Comparison of ENCODE assay signal across 8 cellular contexts in the genomic region with DNA sequence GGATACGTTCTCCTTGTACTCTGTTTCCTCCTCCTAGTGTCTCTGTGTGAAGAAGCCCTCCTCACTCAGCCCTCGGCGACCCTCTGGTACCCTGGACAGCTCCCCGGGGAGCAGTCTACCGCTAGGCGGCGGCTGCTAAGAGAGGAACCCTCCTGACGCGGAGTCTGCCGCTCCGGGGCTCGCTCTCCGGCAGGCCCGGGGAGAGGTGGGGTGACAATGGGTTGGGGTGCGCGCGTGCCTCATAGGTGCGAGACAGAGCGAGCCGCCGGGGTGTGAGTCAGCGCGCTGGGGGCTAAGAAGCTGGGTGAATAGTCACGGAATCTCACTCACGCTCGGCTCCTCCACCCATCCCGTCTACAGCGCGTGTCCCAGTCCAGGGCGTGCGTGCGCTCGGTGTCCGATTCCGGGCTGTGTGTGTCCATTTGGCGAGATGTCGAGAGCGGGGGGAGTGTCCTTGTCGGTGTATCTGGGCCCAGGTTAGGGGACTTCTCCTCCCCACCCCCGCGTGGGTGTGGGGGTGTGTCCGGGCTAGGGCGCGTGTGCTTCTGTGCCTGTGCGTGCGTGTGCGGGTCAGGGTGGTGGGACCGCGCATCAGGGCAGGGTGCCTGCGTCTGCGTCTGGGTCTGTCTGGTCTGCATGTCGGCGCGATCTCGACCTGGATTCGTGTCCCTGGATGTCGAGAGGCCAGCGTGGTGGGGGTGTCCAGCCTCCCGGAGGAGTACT. TPM values are rescaled to one million over a fixed set of nuclear protein-coding genes. Genes with fewer than 3 reads are reported as not detected.
DNase-seq lines count a peak whose midpoint lies in the region; ATAC-seq and TF ChIP-seq lines count a peak whose summit lies in the region.

No MANE protein-coding gene starts in this region.

- ATAC-seq in Panc1 (no peak), thoracic aorta (ENCODE audit: insufficient number of reproducible peaks, low FRiP score, low read depth) (no peak), HG03196 (IDR thresholded peaks at IDR 0.05; ENCODE audit: unreplicated experiment) (no peak), GM21529 (IDR thresholded peaks at IDR 0.05; ENCODE audit: unreplicated experiment) (no peak)

- DNase-seq in GM10266 (ENCODE audit: extremely low spot score), result peak; percentile 65
- DNase-seq in Panc1 (ENCODE audit: low read depth, low spot score), result no peak
- DNase-seq in endothelial cell (ENCODE audit: low spot score), result peak; percentile 92
- peak; percentile 20 for DNase-seq in middle frontal gyrus (ENCODE audit: extremely low spot score, low spot score)
- DNase-seq in thoracic aorta (ENCODE audit: low spot score), result peak; percentile 27
- no peak for DNase-seq in hippocampal formation (lab: John Stamatoyannopoulos, UW)

- no peaks in the 10 kb centered on the region for H3K9me3 Mint-ChIP-seq in endothelial cell (ENCODE audit: unreplicated experiment)

- H3K27ac ChIP-seq in Panc1 (ENCODE audit: low read length) (no peak overlapping the region), thoracic aorta (peak overlapping the region; percentile 45 to 48)

- in situ Hi-C loops in Panc1 (cut with HindIII; ENCODE audit: low pct_unique_long_range_greater_than_20kb, low sequenced_read_pairs), result no loop called here

- no peaks in the 10 kb centered on the region for H3K4me1 ChIP-seq in Panc1 (ENCODE audit: control insufficient read depth, insufficient read depth, low read length)
- peaks cover 6 to 12% of the 10 kb centered on the region in 2 donors for H3K4me1 ChIP-seq in thoracic aorta (ENCODE audit: control insufficient read depth in 1 of 2, low read depth in 2 of 2)

- BruUV-seq in Panc1 (replicated peaks; lab: Mats Ljungman, UMichigan), result no TSS peak

- H3K4me1 Mint-ChIP-seq in endothelial cell (ENCODE audit: unreplicated experiment), result peaks cover 7% of the 10 kb centered on the region

- H3K4me3 ChIP-seq in Panc1 (ENCODE audit: low read depth in 2 of 2, low read length in 2 of 2) (no peak overlapping the region), thoracic aorta (peak overlapping the region; percentile 79)

- POLR2A ChIA-PET in Panc1 (lab: Charles Lee), result no interaction called here

- H3K36me3 ChIP-seq in Panc1 (ENCODE audit: control insufficient read depth, insufficient read depth, low read length) (no peaks in the 10 kb centered on the region), thoracic aorta (no peaks in the 10 kb centered on the region)

- no peaks in the 10 kb centered on the region for H3K36me3 Mint-ChIP-seq in endothelial cell (ENCODE audit: low read depth, unreplicated experiment)

- intact Hi-C loops in Panc1 (cut with micrococcal nuclease; ENCODE audit: unreplicated experiment), result no loop called here

- no peaks in the 10 kb centered on the region for H3K9me3 ChIP-seq in Panc1 (ENCODE audit: control insufficient read depth, insufficient read depth, low read depth, low read length)
- H3K9me3 ChIP-seq in thoracic aorta, result no peaks in the 10 kb centered on the region

- peaks cover 6% of the 10 kb centered on the region for H3K27me3 Mint-ChIP-seq in endothelial cell (ENCODE audit: unreplicated experiment)

- H3K4me3 Mint-ChIP-seq in endothelial cell (ENCODE audit: unreplicated experiment), result peak overlapping the region; percentile 88

- TF ChIP-seq CTCF in GM10266 (IDR thresholded peaks at IDR 0.05; ENCODE audit: control insufficient read depth, insufficient read depth, low read depth, missing control alignments) (peak; percentile 41), Panc1 (IDR thresholded peaks at IDR 0.05) (peak; percentile 42; the same call in 1 of the 2 replicates), endothelial cell (IDR thresholded peaks at IDR 0.05; ENCODE audit: unreplicated experiment) (peak; percentile 76), thoracic aorta (IDR thresholded peaks at IDR 0.05) (peak; percentile 77)

- CTCF ChIA-PET in Panc1 (lab: Charles Lee), result no interaction called here

- H3K27me3 ChIP-seq in Panc1 (ENCODE audit: control insufficient read depth, insufficient read depth, low read length) (peaks cover 4% of the 10 kb centered on the region; the same call in 1 of the 2 replicates), thoracic aorta (replicated peaks; ENCODE audit: insufficient read depth) (no peaks in the 10 kb centered on the region)

- no peak overlapping the region for H3K27ac Mint-ChIP-seq in endothelial cell (ENCODE audit: unreplicated experiment)

RNA-seq across cellular contexts. Expression of a gene that starts 0.6 kb away (rescaled TPM):
- total RNA-seq in Panc1 (2021; ENCODE audit: unreplicated experiment) (not detected), endothelial cell (ENCODE audit: unreplicated experiment) (2.7 TPM), thoracic aorta (10 to 100 TPM in 1 of 2 donors, 1 to 10 TPM in 1; 7.3 to 17.8 TPM)
- polyA plus RNA-seq in Panc1 (2012; ENCODE audit: insufficient read length), result not detected

Comparison
In these comparisons a context has a peak if more than half of its experiments do, and no peak if none do; other contexts are left out.
1. DNase-seq: peak in GM10266 (single experiment), endothelial cell (single experiment), middle frontal gyrus (single experiment) and thoracic aorta (single experiment); none in Panc1 (single experiment) and hippocampal formation (0 of 2).
2. Peak in every context shown above with its lines, with median percentiles within 50 percentile points of each other: CTCF ChIP-seq.